8 cellular contexts compared by ENCODE assay signal in genomic region chr14:67532998-67533753, GRCh38. TPM values are rescaled to one million over a fixed set of nuclear protein-coding genes. Genes with fewer than 3 reads are reported as not detected.
DNase-seq lines count a peak whose midpoint lies in the region; ATAC-seq and TF ChIP-seq lines count a peak whose summit lies in the region.

Gene PLEKHH1, plus strand, starts transcription at chr14:67533290. Its CDS starts 8,578 bp downstream, at chr14:67541868.

- ATAC-seq in GM18909 (IDR thresholded peaks at IDR 0.05; ENCODE audit: poor library complexity, unreplicated experiment) (peak; percentile 72), SK-N-SH treated with all-trans-retinoic acid at 6 μM for 48 hours (peak; percentile 98), HG02981 (IDR thresholded peaks at IDR 0.05; ENCODE audit: unreplicated experiment) (no peak)

- intact Hi-C loops in A673 (cut with micrococcal nuclease; ENCODE audit: unreplicated experiment) (no loop called here), left ventricle myocardium inferior (cut with micrococcal nuclease) (no loop called here)

- H3K27me3 ChIP-seq in A673 (replicated peaks; ENCODE audit: insufficient read depth, low read depth, low read length, poor library complexity) (no peaks in the 10 kb centered on the region), left ventricle myocardium inferior (ENCODE audit: low read depth) (no peaks in the 10 kb centered on the region)

- no peaks in the 10 kb centered on the region for H3K9me3 ChIP-seq in A673 (ENCODE audit: low read depth, low read length, poor library complexity, severe bottlenecking)
- H3K9me3 ChIP-seq in left ventricle myocardium inferior (replicated peaks) = no peaks in the 10 kb centered on the region

- no TSS peak for BruUV-seq in A673 (replicated peaks; lab: Mats Ljungman, UMichigan)

- H3K4me1 ChIP-seq in A673 (ENCODE audit: insufficient read depth, low read length, poor library complexity, severe bottlenecking) (no peaks in the 10 kb centered on the region), left ventricle myocardium inferior (peaks cover 14% of the 10 kb centered on the region)

- DNase-seq in A673 (ENCODE audit: low spot score) (peak; percentile 87), amniotic stem cell (lab: John Stamatoyannopoulos, UW) (peak; percentile 43), left ventricle myocardium inferior (peak; percentile 80), pons (ENCODE audit: low spot score) (peak; percentile 92)

- CTCF ChIA-PET in A673 (lab: Charles Lee) = interaction anchor here (0.9 kb wide), 1 partner anchor 106 kb away, joined by 3 read pairs; no protein-coding TSS in a partner anchor

- H3K4me3 ChIP-seq in A673 (ENCODE audit: low read depth, low read length, poor library complexity, severe bottlenecking) (peak within 1 kb of the TSS; percentile 74), left ventricle myocardium inferior (peak within 1 kb of the TSS; percentile 72)

- TF ChIP-seq CTCF in A673 (conservative IDR thresholded peaks at IDR 0.05; ENCODE audit: low read depth, low read length) (no peak), LNCAP (IDR thresholded peaks at IDR 0.05) (peak; percentile 22; the same call in 1 of the 2 replicates), left ventricle myocardium inferior (IDR thresholded peaks at IDR 0.05; ENCODE audit: borderline replicate concordance) (no peak)

- H3K36me3 ChIP-seq in A673 (ENCODE audit: insufficient read depth, low read length, poor library complexity, severe bottlenecking) (no peaks in the 10 kb centered on the region), left ventricle myocardium inferior (no peaks in the 10 kb centered on the region)

- peak within 1 kb of the TSS; percentile 70 for H3K27ac ChIP-seq in A673 (ENCODE audit: low read depth, low read length, poor library complexity, severe bottlenecking)
- peak within 1 kb of the TSS; percentile 68 for H3K27ac ChIP-seq in left ventricle myocardium inferior (replicated peaks)

- POLR2A ChIA-PET in A673 (lab: Charles Lee; ENCODE audit: low non-redundant PET) = interaction anchor here (0.8 kb wide), 1 partner anchor 261 kb away, joined by 3 read pairs; no protein-coding TSS in a partner anchor

TF ChIP-seq in SK-N-SH treated with all-trans-retinoic acid at 6 μM for 48 hours, 23 proteins besides CTCF, POLR2A, EP300 and RAD21:
- TF ChIP-seq ZC3H10 (CRISPR knock-in tag; IDR thresholded peaks at IDR 0.05) = no peak
- no peak for TF ChIP-seq OSR1 (CRISPR knock-in tag; IDR thresholded peaks at IDR 0.05)
- no peak for TF ChIP-seq BACH2 (CRISPR knock-in tag; IDR thresholded peaks at IDR 0.05; ENCODE audit: borderline replicate concordance)
- no peak for TF ChIP-seq ZFP3 (CRISPR knock-in tag; IDR thresholded peaks at IDR 0.05)
- TF ChIP-seq ZFP30 (CRISPR knock-in tag; IDR thresholded peaks at IDR 0.05) = no peak
- no peak for TF ChIP-seq SNAI2 (CRISPR knock-in tag; IDR thresholded peaks at IDR 0.05)
- TF ChIP-seq ARNTL (CRISPR knock-in tag; IDR thresholded peaks at IDR 0.05; ENCODE audit: borderline replicate concordance, low read depth) = no peak
- no peak for TF ChIP-seq ESRRG (CRISPR knock-in tag; IDR thresholded peaks at IDR 0.05)
- no peak for TF ChIP-seq RARB (CRISPR knock-in tag; IDR thresholded peaks at IDR 0.05)
- no peak for TF ChIP-seq TSHZ2 (CRISPR knock-in tag; IDR thresholded peaks at IDR 0.05)
- TF ChIP-seq GLIS3 (CRISPR knock-in tag; IDR thresholded peaks at IDR 0.05) = no peak
- no peak for TF ChIP-seq TCF4 (CRISPR knock-in tag; IDR thresholded peaks at IDR 0.05; ENCODE audit: borderline replicate concordance)
- no peak for TF ChIP-seq ZNF565 (CRISPR knock-in tag; conservative IDR thresholded peaks at IDR 0.05; ENCODE audit: low read depth)

RNA-seq across cellular contexts. Expression of gene PLEKHH1, which starts in this region (rescaled TPM):
- total RNA-seq in A673 (2021) (8.9 and 13.7 TPM in 2 replicates), left ventricle myocardium inferior (3.7 TPM)
